ENCODE assay signal across 1 cellular context in genomic region chr20:11585752-11586352, GRCh38.
TF ChIP-seq lines count a peak whose summit lies in the region.

No MANE protein-coding gene starts in this region.

TF ChIP-seq in SK-N-SH treated with all-trans-retinoic acid at 6 μM for 48 hours, 23 proteins besides CTCF, POLR2A, EP300 and RAD21 (continued from another document):
- TF ChIP-seq POU6F1 (CRISPR knock-in tag; IDR thresholded peaks at IDR 0.05; ENCODE audit: borderline replicate concordance, low read depth) (no peak), OSR1 (CRISPR knock-in tag; IDR thresholded peaks at IDR 0.05) (no peak), ZNF8 (CRISPR knock-in tag; IDR thresholded peaks at IDR 0.05) (no peak), ESRRG (CRISPR knock-in tag; IDR thresholded peaks at IDR 0.05) (no peak), ZFP3 (CRISPR knock-in tag; IDR thresholded peaks at IDR 0.05) (no peak), ISL1 (CRISPR knock-in tag; IDR thresholded peaks at IDR 0.05) (no peak), ZNF70 (CRISPR knock-in tag; IDR thresholded peaks at IDR 0.05) (no peak)
